12 cellular contexts compared by ENCODE assay signal in the genomic region with DNA sequence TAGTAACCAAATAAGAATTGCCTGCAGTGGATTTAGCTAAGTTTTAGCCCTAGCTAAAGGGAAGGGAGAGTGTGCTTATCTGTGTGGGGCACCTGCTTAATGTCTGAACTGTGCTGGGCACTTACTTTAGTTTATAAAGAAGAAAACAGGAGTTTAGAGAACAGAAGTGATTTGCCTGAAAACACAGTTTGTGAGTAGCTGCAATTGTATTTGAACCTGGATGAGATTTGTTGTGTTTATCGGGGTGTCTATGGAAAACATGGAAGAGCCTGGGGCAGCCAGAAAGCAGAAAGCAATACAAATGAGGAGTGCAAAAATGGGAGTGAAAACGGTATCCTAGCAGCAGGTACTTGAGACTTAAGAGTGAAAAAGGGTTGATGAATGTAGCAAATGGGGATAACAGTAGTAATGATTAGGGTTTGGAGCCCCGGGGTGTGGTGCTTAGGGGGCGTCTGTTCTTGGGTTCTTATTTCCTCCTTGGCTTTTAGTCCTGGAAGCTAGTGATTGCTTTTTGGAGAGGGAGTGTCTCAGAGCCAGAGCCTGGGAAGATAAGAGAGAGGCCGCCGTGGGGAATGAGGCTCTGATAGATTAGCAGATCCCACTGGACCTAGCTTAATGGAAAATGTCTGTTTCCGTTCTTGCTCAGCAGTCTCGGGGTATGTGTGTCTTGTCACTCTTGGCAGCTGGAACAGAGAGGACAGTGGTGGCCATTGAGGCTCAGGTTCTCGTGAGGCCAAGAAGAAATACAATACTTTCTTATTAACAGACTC. TPM values are rescaled to one million over a fixed set of nuclear protein-coding genes. Genes with fewer than 3 reads are reported as not detected.
DNase-seq lines count a peak whose midpoint lies in the region; ATAC-seq and TF ChIP-seq lines count a peak whose summit lies in the region.
"Had no signal": no experiment of that assay in that cellular context is flagged by ENCODE, and none has a peak within 500 bp of the region (broad histone marks: within the 10 kb centered on the region; RNA-seq: fewer than 3 reads in every experiment).

No MANE protein-coding gene starts in this region.

- no peaks in the 10 kb centered on the region for H3K27me3 ChIP-seq in smooth muscle cell (ENCODE audit: low read depth)

- H3K9me3 ChIP-seq in smooth muscle cell (replicated peaks; ENCODE audit: low read depth), result no peaks in the 10 kb centered on the region
- H3K9me3 ChIP-seq: thoracic aorta had no signal

- no peak overlapping the region for H2AFZ ChIP-seq in smooth muscle cell (ENCODE audit: low read depth)

- ATAC-seq in activated T-helper 17 cell treated with anti-CD3 and anti-CD28 coated beads, Interleukin-2, amount 50 U/mL, for 72 hours (replicated peaks), result no peak
- peak; percentile 74 for ATAC-seq in left ventricle myocardium superior

- H4K20me1 ChIP-seq in smooth muscle cell (ENCODE audit: low read depth), result peaks cover 95% of the 10 kb centered on the region

- H3F3A ChIP-seq in smooth muscle cell (ENCODE audit: low read depth), result peaks cover 17% of the 10 kb centered on the region

- peaks cover 96% of the 10 kb centered on the region for H3K79me2 ChIP-seq in smooth muscle cell (ENCODE audit: low read depth)

- peaks cover 19% of the 10 kb centered on the region for H3K4me1 ChIP-seq in smooth muscle cell (ENCODE audit: low read depth)

- H3K36me3 ChIP-seq in smooth muscle cell (ENCODE audit: low read depth), result no peaks in the 10 kb centered on the region
- H3K36me3 ChIP-seq: thoracic aorta had no signal

- H3K36me3 Mint-ChIP-seq in activated CD4-positive, alpha-beta T cell treated with anti-CD3 and anti-CD28 coated beads, Interleukin-2, amount 10 ng/mL, durations not matched to agents 24 days and 14 days (ENCODE audit: low read depth), result peaks cover 52% of the 10 kb centered on the region
- peaks cover 86% of the 10 kb centered on the region for H3K36me3 Mint-ChIP-seq in activated T-helper 17 cell treated with anti-CD3 and anti-CD28 coated beads, Interleukin-2, amount 50 U/mL, for 72 hours (ENCODE audit: low read depth)

- peak overlapping the region; percentile 77 for H3K4me2 ChIP-seq in smooth muscle cell

- H3K4me3 ChIP-seq in smooth muscle cell, result peak overlapping the region; percentile 11
- H3K4me3 ChIP-seq: thoracic aorta had no signal

- WGBS in smooth muscle cell (ENCODE audit: low lambda C conversion rate), result 25% methylated on average over 9 of the region's 9 CpGs

- intact Hi-C loops in activated CD4-positive, alpha-beta T cell treated with anti-CD3 and anti-CD28 coated beads, Interleukin-2, amount 10 ng/mL, durations not matched to agents 24 days and 14 days (cut with micrococcal nuclease), result no loop called here
- intact Hi-C loops in left ventricle myocardium superior (cut with micrococcal nuclease), result no loop called here

- H3K4me3 Mint-ChIP-seq in activated CD4-positive, alpha-beta T cell treated with anti-CD3 and anti-CD28 coated beads, Interleukin-2, amount 10 ng/mL, durations not matched to agents 24 days and 14 days, result no peak overlapping the region
- H3K4me3 Mint-ChIP-seq in activated T-helper 17 cell treated with anti-CD3 and anti-CD28 coated beads, Interleukin-2, amount 50 U/mL, for 72 hours, result peak overlapping the region; percentile 23
- H3K4me3 Mint-ChIP-seq: memory B cell had no signal

- no peak for DNase-seq in activated CD4-positive, alpha-beta T cell treated with anti-CD3 and anti-CD28 coated beads, Interleukin-2, amount 10 ng/mL, durations not matched to agents 24 days and 14 days
- DNase-seq in activated CD4-positive, alpha-beta T cell treated with anti-CD3 and anti-CD28 coated beads, Interleukin-2, amount 50 U/mL, for 1 hour, result no peak
- DNase-seq in left ventricle myocardium superior (peak; percentile 52), smooth muscle cell (lab: John Stamatoyannopoulos, UW; ENCODE audit: unreplicated experiment) (no peak), SHP77 treated with DMSO at 0.1 percent for 48 hours (lab: John Stamatoyannopoulos, UW) (no peak), NCI-H2029 (lab: John Stamatoyannopoulos, UW) (no peak), NCI-H2196 treated with DMSO at 0.1 percent for 48 hours (lab: John Stamatoyannopoulos, UW; ENCODE audit: unreplicated experiment) (no peak)
- DNase-seq: activated CD8-positive, alpha-beta memory T cell treated with anti-CD3 and anti-CD28 coated beads, Interleukin-2, amount 50 U/mL, for 4 hours; NCI-H1930 had no signal

- H3K9ac ChIP-seq in smooth muscle cell (ENCODE audit: low read depth), result no peak overlapping the region

- no peaks in the 10 kb centered on the region for H3K9me3 Mint-ChIP-seq in activated CD4-positive, alpha-beta T cell treated with anti-CD3 and anti-CD28 coated beads, Interleukin-2, amount 10 ng/mL, durations not matched to agents 24 days and 14 days
- no peaks in the 10 kb centered on the region for H3K9me3 Mint-ChIP-seq in activated T-helper 17 cell treated with anti-CD3 and anti-CD28 coated beads, Interleukin-2, amount 50 U/mL, for 72 hours
- H3K9me3 Mint-ChIP-seq: memory B cell had no signal

- H3K27ac ChIP-seq in smooth muscle cell (ENCODE audit: low read depth), result peak overlapping the region; percentile 20
- H3K27ac ChIP-seq: thoracic aorta had no signal

- H3K4me1 Mint-ChIP-seq in activated CD4-positive, alpha-beta T cell treated with anti-CD3 and anti-CD28 coated beads, Interleukin-2, amount 10 ng/mL, durations not matched to agents 24 days and 14 days, result peaks cover 53% of the 10 kb centered on the region
- H3K4me1 Mint-ChIP-seq in activated T-helper 17 cell treated with anti-CD3 and anti-CD28 coated beads, Interleukin-2, amount 50 U/mL, for 72 hours, result peaks cover 54% of the 10 kb centered on the region

- TF ChIP-seq CTCF in smooth muscle cell (IDR thresholded peaks at IDR 0.05; ENCODE audit: borderline replicate concordance, insufficient read depth, poor library complexity, severe bottlenecking), result no peak

- peak overlapping the region; percentile 2 for H3K27ac Mint-ChIP-seq in activated CD4-positive, alpha-beta T cell treated with anti-CD3 and anti-CD28 coated beads, Interleukin-2, amount 10 ng/mL, durations not matched to agents 24 days and 14 days
- H3K27ac Mint-ChIP-seq in activated T-helper 17 cell treated with anti-CD3 and anti-CD28 coated beads, Interleukin-2, amount 50 U/mL, for 72 hours, result peak overlapping the region; percentile 10
- H3K27ac Mint-ChIP-seq: memory B cell had no signal

- H3K27me3 Mint-ChIP-seq in activated CD4-positive, alpha-beta T cell treated with anti-CD3 and anti-CD28 coated beads, Interleukin-2, amount 10 ng/mL, durations not matched to agents 24 days and 14 days, result no peaks in the 10 kb centered on the region
- H3K27me3 Mint-ChIP-seq in activated T-helper 17 cell treated with anti-CD3 and anti-CD28 coated beads, Interleukin-2, amount 50 U/mL, for 72 hours, result no peaks in the 10 kb centered on the region
- H3K27me3 Mint-ChIP-seq: memory B cell had no signal

RNA-seq across cellular contexts. Expression of gene PRCC, which starts 5.6 kb away (rescaled TPM):
- total RNA-seq in activated CD4-positive, alpha-beta T cell treated with anti-CD3 and anti-CD28 coated beads, Interleukin-2, amount 10 ng/mL, durations not matched to agents 24 days and 14 days, result 106 and 120 TPM in 2 replicates
- total RNA-seq in activated T-helper 17 cell treated with anti-CD3 and anti-CD28 coated beads, Interleukin-2, amount 50 U/mL, for 72 hours, result 10 to 100 TPM; 54.0 to 76.7 TPM
- total RNA-seq in left ventricle myocardium superior, result 41.3 TPM
- total RNA-seq in smooth muscle cell, result 31.0 and 37.7 TPM in 2 replicates
- polyA plus RNA-seq in smooth muscle cell, result 68.1 and 68.7 TPM in 2 replicates

RNA-seq across cellular contexts. Expression of gene HDGF, which starts 21.4 kb away (rescaled TPM):
- total RNA-seq in activated CD4-positive, alpha-beta T cell treated with anti-CD3 and anti-CD28 coated beads, Interleukin-2, amount 10 ng/mL, durations not matched to agents 24 days and 14 days, result 360 and 367 TPM in 2 replicates
- total RNA-seq in activated T-helper 17 cell treated with anti-CD3 and anti-CD28 coated beads, Interleukin-2, amount 50 U/mL, for 72 hours, result 100 to 1,000 TPM; 270 to 361 TPM
- total RNA-seq in left ventricle myocardium superior, result 185 TPM
- total RNA-seq in smooth muscle cell, result 88.4 and 97.2 TPM in 2 replicates
- polyA plus RNA-seq in smooth muscle cell, result 109 and 134 TPM in 2 replicates

RNA-seq across cellular contexts. Expression of gene MRPL24, which starts 32.0 kb away (rescaled TPM):
- total RNA-seq in activated CD4-positive, alpha-beta T cell treated with anti-CD3 and anti-CD28 coated beads, Interleukin-2, amount 10 ng/mL, durations not matched to agents 24 days and 14 days, result 134 and 135 TPM in 2 replicates
- 10 to 100 TPM; 58.8 to 67.0 TPM for total RNA-seq in activated T-helper 17 cell treated with anti-CD3 and anti-CD28 coated beads, Interleukin-2, amount 50 U/mL, for 72 hours
- total RNA-seq in left ventricle myocardium superior (96.1 TPM), smooth muscle cell (16.5 and 29.3 TPM in 2 replicates)
- 68.6 and 79.6 TPM in 2 replicates for polyA plus RNA-seq in smooth muscle cell

RNA-seq across cellular contexts. Expression of gene SH2D2A, which starts 43.7 kb away (rescaled TPM):
- total RNA-seq in activated CD4-positive, alpha-beta T cell treated with anti-CD3 and anti-CD28 coated beads, Interleukin-2, amount 10 ng/mL, durations not matched to agents 24 days and 14 days, result 277 and 282 TPM in 2 replicates
- total RNA-seq in activated T-helper 17 cell treated with anti-CD3 and anti-CD28 coated beads, Interleukin-2, amount 50 U/mL, for 72 hours, result 100 to 1,000 TPM; 173 to 257 TPM
- total RNA-seq in left ventricle myocardium superior, result 1.0 TPM
- 10.2 and 14.4 TPM in 2 replicates for total RNA-seq in smooth muscle cell
- polyA plus RNA-seq in smooth muscle cell, result 36.9 and 38.2 TPM in 2 replicates

RNA-seq across cellular contexts. Expression of gene ISG20L2, which starts 44.3 kb away (rescaled TPM):
- total RNA-seq in activated CD4-positive, alpha-beta T cell treated with anti-CD3 and anti-CD28 coated beads, Interleukin-2, amount 10 ng/mL, durations not matched to agents 24 days and 14 days, result 75.4 and 83.1 TPM in 2 replicates
- 10 to 100 TPM; 38.8 to 74.9 TPM for total RNA-seq in activated T-helper 17 cell treated with anti-CD3 and anti-CD28 coated beads, Interleukin-2, amount 50 U/mL, for 72 hours
- total RNA-seq in left ventricle myocardium superior, result 12.0 TPM
- total RNA-seq in smooth muscle cell, result 13.8 and 20.3 TPM in 2 replicates
- polyA plus RNA-seq in smooth muscle cell, result 17.4 and 19.2 TPM in 2 replicates
